ENCODE assay signal across 25 cellular contexts in genomic region chr17:68320311-68320865, GRCh38. TPM values are rescaled to one million over a fixed set of nuclear protein-coding genes. Genes with fewer than 3 reads are reported as not detected.
DNase-seq lines count a peak whose midpoint lies in the region; ATAC-seq and TF ChIP-seq lines count a peak whose summit lies in the region.
"Had no signal": no experiment of that assay in that cellular context is flagged by ENCODE, and none has a peak within 500 bp of the region (broad histone marks: within the 10 kb centered on the region; RNA-seq: fewer than 3 reads in every experiment).

No MANE protein-coding gene starts in this region.

- TF ChIP-seq CTCF in foreskin keratinocyte (conservative IDR thresholded peaks at IDR 0.05): no peak
- no peak for TF ChIP-seq CTCF in progenitor cell of endocrine pancreas (IDR thresholded peaks at IDR 0.05; ENCODE audit: unreplicated experiment)

- ATAC-seq in foreskin keratinocyte (peak; percentile 39), GM21423 (IDR thresholded peaks at IDR 0.05; ENCODE audit: unreplicated experiment) (no peak)
- ATAC-seq: activated T-cell treated with anti-CD3 and anti-CD28 coated beads, Interleukin-2, amount 50 U/mL, for 72 hours; stimulated activated naive CD8-positive, alpha-beta T cell treated with anti-CD3 and anti-CD28 coated beads, Interleukin-15, amount 100 ng/mL, for 72 hours had no signal

- DNase-seq in DMS 273 (lab: John Stamatoyannopoulos, UW; ENCODE audit: unreplicated experiment): peak; percentile 25
- no peak for DNase-seq in DMS 273 treated with DMSO at 0.1 percent for 48 hours (lab: John Stamatoyannopoulos, UW)
- DNase-seq in NCI-H2171 (lab: John Stamatoyannopoulos, UW): peak; percentile 30
- peak; percentile 36 to 44 for DNase-seq in foreskin keratinocyte
- no peak for DNase-seq in progenitor cell of endocrine pancreas (ENCODE audit: low spot score, unreplicated experiment)
- DNase-seq in NCI-H510A (lab: John Stamatoyannopoulos, UW): no peak
- no peak for DNase-seq in CD1c-positive myeloid dendritic cell (ENCODE audit: extremely low spot score)
- DNase-seq: activated CD4-positive, CD25-positive, alpha-beta regulatory T cell treated with anti-CD3 and anti-CD28 coated beads, Interleukin-2, amount 50 U/mL, for 72 hours; activated naive CD4-positive, alpha-beta T cell treated with anti-CD3 and anti-CD28 coated beads for 36 hours; activated T-cell treated with anti-CD3 and anti-CD28 coated beads, Interleukin-2, amount 50 U/mL, for 72 hours; amniotic stem cell; dermis blood vessel endothelial cell; DMS79; IMR-90; NCI-H1105 treated with DMSO at 0.1 percent for 48 hours; NCI-H2081 treated with DMSO at 0.1 percent for 48 hours; NCI-H510A treated with DMSO at 0.1 percent for 48 hours; nucleus accumbens; RPMI8226; stimulated activated CD4-positive, alpha-beta T cell treated with anti-CD3 and anti-CD28 coated beads, Interleukin-4, amount 100 ng/mL, for 24 hours; stimulated activated naive CD8-positive, alpha-beta T cell treated with anti-CD3 and anti-CD28 coated beads, Interleukin-15, amount 100 ng/mL, for 72 hours; T1000; tibial artery had no signal

- no peaks in the 10 kb centered on the region for H3K4me1 ChIP-seq in foreskin keratinocyte
- H3K4me1 ChIP-seq: tibial artery had no signal

- H3K9me3 Mint-ChIP-seq in progenitor cell of endocrine pancreas (ENCODE audit: low read depth): no peaks in the 10 kb centered on the region
- H3K9me3 Mint-ChIP-seq: activated naive CD4-positive, alpha-beta T cell treated with anti-CD3 and anti-CD28 coated beads for 36 hours; activated T-cell treated with anti-CD3 and anti-CD28 coated beads, Interleukin-2, amount 50 U/mL, for 72 hours had no signal

- peaks cover 43% of the 10 kb centered on the region for H3K4me1 Mint-ChIP-seq in progenitor cell of endocrine pancreas (ENCODE audit: low read depth)

- H3K4me3 Mint-ChIP-seq in progenitor cell of endocrine pancreas (ENCODE audit: low read depth): peak overlapping the region; percentile 28
- H3K4me3 Mint-ChIP-seq: activated naive CD4-positive, alpha-beta T cell treated with anti-CD3 and anti-CD28 coated beads for 36 hours; activated T-cell treated with anti-CD3 and anti-CD28 coated beads, Interleukin-2, amount 50 U/mL, for 72 hours; stimulated activated naive CD8-positive, alpha-beta T cell treated with anti-CD3 and anti-CD28 coated beads, Interleukin-15, amount 100 ng/mL, for 72 hours had no signal

- H3K27me3 ChIP-seq in foreskin keratinocyte: no peaks in the 10 kb centered on the region
- H3K27me3 ChIP-seq: tibial artery had no signal

- H3K27ac Mint-ChIP-seq in progenitor cell of endocrine pancreas: no peak overlapping the region
- H3K27ac Mint-ChIP-seq: activated naive CD4-positive, alpha-beta T cell treated with anti-CD3 and anti-CD28 coated beads for 36 hours; activated T-cell treated with anti-CD3 and anti-CD28 coated beads, Interleukin-2, amount 50 U/mL, for 72 hours; stimulated activated naive CD8-positive, alpha-beta T cell treated with anti-CD3 and anti-CD28 coated beads, Interleukin-15, amount 100 ng/mL, for 72 hours had no signal

- H3K27me3 Mint-ChIP-seq in progenitor cell of endocrine pancreas: no peaks in the 10 kb centered on the region
- H3K27me3 Mint-ChIP-seq: stimulated activated naive CD8-positive, alpha-beta T cell treated with anti-CD3 and anti-CD28 coated beads, Interleukin-15, amount 100 ng/mL, for 72 hours had no signal

- no peaks in the 10 kb centered on the region for H3K36me3 Mint-ChIP-seq in progenitor cell of endocrine pancreas (ENCODE audit: insufficient read depth)

- no peak overlapping the region for H3K27ac ChIP-seq in foreskin keratinocyte
- H3K27ac ChIP-seq: 22Rv1, tibial artery had no signal

RNA-seq across cellular contexts. Expression of gene ARSG, which starts 29.1 kb away (rescaled TPM):
- total RNA-seq in foreskin keratinocyte (0.48 and 0.53 TPM in 2 replicates), progenitor cell of endocrine pancreas (2.6 and 4.9 TPM in 2 replicates)
- 0.16 and 0.29 TPM in 2 replicates for polyA plus RNA-seq in foreskin keratinocyte

RNA-seq across cellular contexts. Expression of gene SLC16A6, which starts 29.5 kb away (rescaled TPM):
- total RNA-seq in foreskin keratinocyte: not detected in 2 replicates
- not detected in 2 replicates for polyA plus RNA-seq in foreskin keratinocyte
- total RNA-seq in progenitor cell of endocrine pancreas: 0.12 and 0.24 TPM in 2 replicates

Comparison
In these comparisons a context has a peak if more than half of its experiments do, and no peak if none do; other contexts are left out.
1. DNase-seq: peak in DMS 273 (single experiment), NCI-H2171 (single experiment) and foreskin keratinocyte (2 of 2); none in DMS 273 treated with DMSO at 0.1 percent for 48 hours (single experiment), progenitor cell of endocrine pancreas (single experiment), NCI-H510A (single experiment) and CD1c-positive myeloid dendritic cell (single experiment).